Comparison of ENCODE assay signal across 24 cellular contexts in the genomic region with DNA sequence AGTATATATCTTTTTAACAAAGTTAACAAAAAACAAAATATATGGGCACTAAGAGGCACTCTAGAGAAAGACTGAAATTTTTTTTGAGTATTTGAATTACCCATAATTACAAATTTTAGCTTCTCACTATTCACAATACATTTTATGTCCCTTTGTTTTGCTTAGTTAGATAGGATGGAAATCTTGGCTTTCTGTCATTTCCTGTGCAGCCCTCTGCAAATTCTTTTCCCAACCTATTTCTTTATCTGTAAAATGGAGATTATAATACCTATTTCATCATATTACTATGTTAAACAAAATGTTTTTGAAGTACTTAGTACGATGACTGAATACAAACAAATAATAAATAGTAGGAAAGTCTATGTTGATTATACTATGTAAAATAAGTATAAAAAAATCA.
"Had no signal": no experiment of that assay in that cellular context is flagged by ENCODE, and none has a peak within 500 bp of the region (broad histone marks: within the 10 kb centered on the region; RNA-seq: fewer than 3 reads in every experiment).

No MANE protein-coding gene starts in this region.

- DNase-seq: Kasumi-1, MM.1S, NCI-H1105, NCI-H1417, NCI-H1436 treated with DMSO at 0.1 percent for 48 hours, NCI-H1694, NCI-H187 treated with DMSO at 0.1 percent for 48 hours, NCI-H2029 treated with DMSO at 0.1 percent for 48 hours, NCI-H2107, NCI-H2227 treated with DMSO at 0.1 percent for 48 hours, NCI-H446, NCI-H510A, NCI-H524 treated with DMSO at 0.1 percent for 48 hours, NCI-H69, NCI-H774, PC-3, SHP77, SK-N-SH, SW 1271 had no signal

- H3K4me2 ChIP-seq: KMS-11, SK-N-SH had no signal

- H3K27ac ChIP-seq: HL-60, KMS-11, RWPE1 had no signal

- H3K9ac ChIP-seq: KMS-11, SK-N-SH had no signal

- FAIRE-seq: HTR-8/SVneo, K562 had no signal

- H3K4me3 ChIP-seq: K562 had no signal
